In the genomic region with DNA sequence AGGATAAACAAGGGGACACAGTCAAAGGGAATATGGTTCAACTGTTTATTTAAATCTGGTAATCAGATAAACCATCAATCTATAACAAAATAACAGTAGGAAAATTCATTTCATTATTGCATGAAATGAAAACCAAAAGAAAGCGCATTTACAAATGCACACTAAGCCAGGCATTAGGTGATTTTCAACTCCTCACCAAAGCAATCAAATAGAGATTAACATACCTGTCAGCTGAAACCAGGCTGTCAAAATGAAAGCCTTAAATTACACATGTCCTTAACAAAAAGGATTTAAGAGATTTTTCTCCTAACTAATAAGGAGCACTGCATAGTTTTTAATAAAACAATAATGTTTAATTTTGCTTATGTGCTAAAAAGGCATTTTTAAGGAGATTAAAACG, we compare ENCODE assay signal across 25 cellular contexts.
"Had no signal": no experiment of that assay in that cellular context is flagged by ENCODE, and none has a peak within 500 bp of the region (broad histone marks: within the 10 kb centered on the region; RNA-seq: fewer than 3 reads in every experiment).

No MANE protein-coding gene starts in this region.

- ATAC-seq: effector memory CD8-positive, alpha-beta T cell; esophagus mucosa; left lobe of liver; naive thymus-derived CD4-positive, alpha-beta T cell; WTC11 had no signal

- H3K27ac Mint-ChIP-seq: activated CD4-positive, alpha-beta memory T cell treated with anti-CD3 and anti-CD28 coated beads, Interleukin-2, amount 10 ng/mL, durations not matched to agents 7 days and 5 days; activated CD4-positive, alpha-beta T cell treated with anti-CD3 and anti-CD28 coated beads, Interleukin-2, amount 10 ng/mL, durations not matched to agents 24 days and 14 days; activated naive CD8-positive, alpha-beta T cell; activated T-helper 1 cell treated with anti-CD3 and anti-CD28 coated beads, Interleukin-12 subunit alpha, Interleukin-12 subunit beta, Interleukin-2, Interleukin-4 antibody, amounts not matched to agents 30 ng/mL and 10 ng/mL and 1 ng/mL, durations not matched to agents 14 hours and 24 hours and 36 hours; WTC11 had no signal

- H3K36me3 ChIP-seq: adrenal gland, colonic mucosa, prostate gland, right atrium auricular region, spleen, stomach, suprapubic skin, tibial nerve, uterus had no signal

- H3K27me3 Mint-ChIP-seq: activated CD4-positive, alpha-beta memory T cell treated with anti-CD3 and anti-CD28 coated beads, Interleukin-2, amount 10 ng/mL, durations not matched to agents 7 days and 5 days; activated CD4-positive, alpha-beta T cell treated with anti-CD3 and anti-CD28 coated beads, Interleukin-2, amount 10 ng/mL, durations not matched to agents 24 days and 14 days; activated naive CD8-positive, alpha-beta T cell; effector memory CD8-positive, alpha-beta T cell; naive thymus-derived CD4-positive, alpha-beta T cell had no signal

- H3K9me3 Mint-ChIP-seq: activated CD4-positive, alpha-beta memory T cell treated with anti-CD3 and anti-CD28 coated beads, Interleukin-2, amount 10 ng/mL, durations not matched to agents 7 days and 5 days; activated CD4-positive, alpha-beta T cell treated with anti-CD3 and anti-CD28 coated beads, Interleukin-2, amount 10 ng/mL, durations not matched to agents 24 days and 14 days; activated T-helper 1 cell treated with anti-CD3 and anti-CD28 coated beads, Interleukin-12 subunit alpha, Interleukin-12 subunit beta, Interleukin-2, Interleukin-4 antibody, amounts not matched to agents 30 ng/mL and 10 ng/mL and 1 ng/mL, durations not matched to agents 14 hours and 24 hours and 36 hours; effector memory CD8-positive, alpha-beta T cell; naive thymus-derived CD4-positive, alpha-beta T cell; WTC11 had no signal

- DNase-seq: activated CD4-positive, alpha-beta memory T cell treated with anti-CD3 and anti-CD28 coated beads, Interleukin-2, amount 10 ng/mL, durations not matched to agents 7 days and 5 days; activated CD4-positive, alpha-beta T cell treated with anti-CD3 and anti-CD28 coated beads, Interleukin-2, amount 10 ng/mL, durations not matched to agents 24 days and 14 days; activated gamma-delta T cell treated with Interleukin-2 at 50 U/mL for 16 hours; adrenal gland; colonic mucosa; dorsolateral prefrontal cortex; effector memory CD8-positive, alpha-beta T cell; foreskin melanocyte; naive thymus-derived CD4-positive, alpha-beta T cell; spleen; stimulated activated CD4-positive, alpha-beta T cell treated with anti-CD3 and anti-CD28 coated beads, Interleukin-4, amount 100 ng/mL, for 24 hours; stomach; T-helper 1 cell; uterus had no signal

- H3K9me3 ChIP-seq: adrenal gland, colonic mucosa, prostate gland, right atrium auricular region, spleen, stomach, suprapubic skin, tibial nerve, uterus had no signal

- H3K36me3 Mint-ChIP-seq: WTC11 had no signal

- H3K4me3 Mint-ChIP-seq: activated CD4-positive, alpha-beta memory T cell treated with anti-CD3 and anti-CD28 coated beads, Interleukin-2, amount 10 ng/mL, durations not matched to agents 7 days and 5 days; activated CD4-positive, alpha-beta T cell treated with anti-CD3 and anti-CD28 coated beads, Interleukin-2, amount 10 ng/mL, durations not matched to agents 24 days and 14 days; activated naive CD8-positive, alpha-beta T cell; activated T-helper 1 cell treated with anti-CD3 and anti-CD28 coated beads, Interleukin-12 subunit alpha, Interleukin-12 subunit beta, Interleukin-2, Interleukin-4 antibody, amounts not matched to agents 30 ng/mL and 10 ng/mL and 1 ng/mL, durations not matched to agents 14 hours and 24 hours and 36 hours; effector memory CD8-positive, alpha-beta T cell; naive thymus-derived CD4-positive, alpha-beta T cell; WTC11 had no signal

- H3K4me3 ChIP-seq: adrenal gland, colonic mucosa, dorsolateral prefrontal cortex, lung, prostate gland, right atrium auricular region, spleen, stomach, suprapubic skin, tibial nerve, uterus had no signal

- H3K27ac ChIP-seq: adrenal gland, colonic mucosa, dorsolateral prefrontal cortex, prostate gland, right atrium auricular region, spleen, stomach, suprapubic skin, tibial nerve, uterus had no signal

- H3K27me3 ChIP-seq: adrenal gland, colonic mucosa, dorsolateral prefrontal cortex, right atrium auricular region, spleen, stomach, suprapubic skin, tibial nerve, uterus had no signal

- H3K4me1 ChIP-seq: colonic mucosa, right atrium auricular region, suprapubic skin, tibial nerve, uterus had no signal

- FAIRE-seq: endothelial cell of umbilical vein had no signal
